16 cellular contexts compared by ENCODE assay signal in the genomic region with DNA sequence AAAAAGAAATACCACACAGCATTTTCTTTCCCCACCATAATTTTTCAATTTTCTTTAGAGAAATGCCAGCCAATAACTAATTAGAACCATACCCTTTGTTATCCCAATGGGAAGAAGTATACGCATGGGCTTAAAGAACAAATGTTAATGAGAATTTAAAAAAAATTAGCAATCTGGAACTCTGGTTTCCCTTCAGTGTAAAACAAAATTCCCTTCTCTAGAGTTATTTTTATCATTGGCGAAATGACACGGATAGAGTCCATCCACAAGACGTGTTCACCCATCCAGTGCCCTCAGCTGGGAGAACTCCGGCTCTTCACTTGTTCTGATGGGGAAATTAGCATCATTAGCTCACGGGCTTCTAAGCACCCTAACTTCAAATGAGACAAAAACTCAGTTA. TPM values are rescaled to one million over a fixed set of nuclear protein-coding genes. Genes with fewer than 3 reads are reported as not detected.
DNase-seq lines count a peak whose midpoint lies in the region; ATAC-seq and TF ChIP-seq lines count a peak whose summit lies in the region.
"Had no signal": no experiment of that assay in that cellular context is flagged by ENCODE, and none has a peak within 500 bp of the region (broad histone marks: within the 10 kb centered on the region; RNA-seq: fewer than 3 reads in every experiment).

No MANE protein-coding gene starts in this region.

- peaks cover 7% of the 10 kb centered on the region for H3K4me1 ChIP-seq in endodermal cell (ENCODE audit: control insufficient read depth, insufficient read depth, low read length)

- H3K4me3 Mint-ChIP-seq in HFFc6 (peak overlapping the region; percentile 92), endodermal cell (peak overlapping the region; percentile 90), mesothelial cell of epicardium (peak overlapping the region; percentile 38), type B pancreatic cell (peak overlapping the region; percentile 28)
- H3K4me3 Mint-ChIP-seq: activated CD4-positive, alpha-beta T cell treated with anti-CD3 and anti-CD28 coated beads, Interleukin-2, amount 10 ng/mL, durations not matched to agents 24 days and 14 days; activated naive CD8-positive, alpha-beta T cell treated with anti-CD3 and anti-CD28 coated beads, Interleukin-2, amount 50 U/mL, for 24 hours; dendritic cell treated with granulocyte-macrophage colony-stimulating factor and Interleukin-4, amounts not matched to agents 40 ng/mL and 50 ng/mL, for 4 days; T-helper 1 cell treated with Interleukin-12 subunit alpha and Interleukin-12 subunit beta and Interleukin-4 antibody, amounts not matched to agents 30 μg/mL and 1 μg/mL, for 36 hours had no signal

- H3K27ac ChIP-seq in endodermal cell (ENCODE audit: low read depth, low read length), result no peak overlapping the region

- DNase-seq in HFFc6 (no peak), endodermal cell (no peak), mesothelial cell of epicardium (ENCODE audit: low spot score in 2 of 2, unreplicated experiment in 2 of 2) (no peak), type B pancreatic cell (ENCODE audit: extremely low spot score, unreplicated experiment) (no peak), cardiac septum (ENCODE audit: low spot score) (no peak), cerebellum (ENCODE audit: low spot score) (no peak)
- DNase-seq: activated CD4-positive, alpha-beta T cell treated with anti-CD3 and anti-CD28 coated beads, Interleukin-2, amount 10 ng/mL, durations not matched to agents 24 days and 14 days; activated naive CD8-positive, alpha-beta T cell treated with anti-CD3 and anti-CD28 coated beads, Interleukin-2, amount 50 U/mL, for 24 hours; NCI-H1930; NCI-H226; NCI-H82; stimulated activated CD4-positive, alpha-beta T cell treated with anti-CD3 and anti-CD28 coated beads, Interleukin-4, amount 100 ng/mL, for 4 hours had no signal

- no peaks in the 10 kb centered on the region for H3K9me3 ChIP-seq in endodermal cell (ENCODE audit: control insufficient read depth, low read length)

- TF ChIP-seq CTCF in HFFc6 (IDR thresholded peaks at IDR 0.05), result no peak
- no peak for TF ChIP-seq CTCF in endodermal cell (conservative IDR thresholded peaks at IDR 0.05)
- no peak for TF ChIP-seq CTCF in mesothelial cell of epicardium (IDR thresholded peaks at IDR 0.05; ENCODE audit: unreplicated experiment)
- TF ChIP-seq CTCF in type B pancreatic cell (conservative IDR thresholded peaks at IDR 0.05), result no peak

- H3K4me3 ChIP-seq in endodermal cell (ENCODE audit: low read length), result peak overlapping the region; percentile 96

- intact Hi-C loops in cardiac septum (cut with DNase I), result loop anchor here (10.0 kb wide), 1 partner anchor 62 kb away; no protein-coding TSS in a partner anchor

- 84 to 100% methylated on average over 5 to 6 of the region's 6 CpGs for WGBS in endodermal cell (ENCODE audit: insufficient coverage in 1 of 2, insufficient read length in 1 of 2), 2 experiments

- H3K9ac ChIP-seq in endodermal cell (ENCODE audit: extremely low read depth, low read length, poor library complexity, severe bottlenecking), result peak overlapping the region; percentile 91

- H3K9me3 Mint-ChIP-seq in HFFc6 (no peaks in the 10 kb centered on the region), endodermal cell (no peaks in the 10 kb centered on the region), mesothelial cell of epicardium (no peaks in the 10 kb centered on the region), type B pancreatic cell (no peaks in the 10 kb centered on the region)
- H3K9me3 Mint-ChIP-seq: activated CD4-positive, alpha-beta T cell treated with anti-CD3 and anti-CD28 coated beads, Interleukin-2, amount 10 ng/mL, durations not matched to agents 24 days and 14 days; activated naive CD8-positive, alpha-beta T cell treated with anti-CD3 and anti-CD28 coated beads, Interleukin-2, amount 50 U/mL, for 24 hours; dendritic cell treated with granulocyte-macrophage colony-stimulating factor and Interleukin-4, amounts not matched to agents 40 ng/mL and 50 ng/mL, for 4 days; T-helper 1 cell treated with Interleukin-12 subunit alpha and Interleukin-12 subunit beta and Interleukin-4 antibody, amounts not matched to agents 30 μg/mL and 1 μg/mL, for 36 hours had no signal

- H3K4me1 Mint-ChIP-seq in HFFc6 (ENCODE audit: low read depth), result peaks cover 54% of the 10 kb centered on the region
- H3K4me1 Mint-ChIP-seq in endodermal cell, result peaks cover 35% of the 10 kb centered on the region
- H3K4me1 Mint-ChIP-seq in mesothelial cell of epicardium, result peaks cover 51% of the 10 kb centered on the region
- peaks cover 50% of the 10 kb centered on the region for H3K4me1 Mint-ChIP-seq in type B pancreatic cell (ENCODE audit: unreplicated experiment)

- H3K27me3 Mint-ChIP-seq in HFFc6 (ENCODE audit: insufficient read depth) (peaks cover 1% of the 10 kb centered on the region; the same call in 1 of the 2 replicates), endodermal cell (ENCODE audit: insufficient read depth) (no peaks in the 10 kb centered on the region), mesothelial cell of epicardium (ENCODE audit: low read depth) (no peaks in the 10 kb centered on the region), type B pancreatic cell (no peaks in the 10 kb centered on the region)

- peaks cover 23% of the 10 kb centered on the region for H3K36me3 Mint-ChIP-seq in HFFc6 (ENCODE audit: low read depth)
- H3K36me3 Mint-ChIP-seq in endodermal cell (ENCODE audit: low read depth), result peaks cover 34% of the 10 kb centered on the region
- peaks cover 2% of the 10 kb centered on the region for H3K36me3 Mint-ChIP-seq in mesothelial cell of epicardium
- H3K36me3 Mint-ChIP-seq in type B pancreatic cell, result peaks cover 16% of the 10 kb centered on the region

- H3K27me3 ChIP-seq in endodermal cell (ENCODE audit: control insufficient read depth, insufficient read depth, low read length, poor library complexity, severe bottlenecking), result no peaks in the 10 kb centered on the region

- peaks cover 52% of the 10 kb centered on the region for H3K36me3 ChIP-seq in endodermal cell (ENCODE audit: control insufficient read depth, insufficient read depth, low read length)

- ATAC-seq in GM19324 (IDR thresholded peaks at IDR 0.05; ENCODE audit: low FRiP score, unreplicated experiment) (no peak), SK-N-SH treated with all-trans-retinoic acid at 6 μM for 48 hours (no peak)
- ATAC-seq: activated naive CD8-positive, alpha-beta T cell treated with anti-CD3 and anti-CD28 coated beads, Interleukin-2, amount 50 U/mL, for 24 hours had no signal

- H3K27ac Mint-ChIP-seq in HFFc6, result peak overlapping the region; percentile 80
- peak overlapping the region; percentile 75 for H3K27ac Mint-ChIP-seq in endodermal cell
- H3K27ac Mint-ChIP-seq in mesothelial cell of epicardium, result no peak overlapping the region
- H3K27ac Mint-ChIP-seq in type B pancreatic cell, result peak overlapping the region; percentile 51
- H3K27ac Mint-ChIP-seq: activated CD4-positive, alpha-beta T cell treated with anti-CD3 and anti-CD28 coated beads, Interleukin-2, amount 10 ng/mL, durations not matched to agents 24 days and 14 days; activated naive CD8-positive, alpha-beta T cell treated with anti-CD3 and anti-CD28 coated beads, Interleukin-2, amount 50 U/mL, for 24 hours; dendritic cell treated with granulocyte-macrophage colony-stimulating factor and Interleukin-4, amounts not matched to agents 40 ng/mL and 50 ng/mL, for 4 days; T-helper 1 cell treated with Interleukin-12 subunit alpha and Interleukin-12 subunit beta and Interleukin-4 antibody, amounts not matched to agents 30 μg/mL and 1 μg/mL, for 36 hours had no signal

TF ChIP-seq in SK-N-SH treated with all-trans-retinoic acid at 6 μM for 48 hours, 23 proteins besides CTCF, POLR2A, EP300 and RAD21:
- TF ChIP-seq ESRRG (CRISPR knock-in tag; IDR thresholded peaks at IDR 0.05), result no peak
- TF ChIP-seq ZFP30 (CRISPR knock-in tag; IDR thresholded peaks at IDR 0.05), result no peak
- TF ChIP-seq ZNF8 (CRISPR knock-in tag; IDR thresholded peaks at IDR 0.05), result no peak
- no peak for TF ChIP-seq CSDC2 (CRISPR knock-in tag; IDR thresholded peaks at IDR 0.05)
- TF ChIP-seq, protein P1, sequence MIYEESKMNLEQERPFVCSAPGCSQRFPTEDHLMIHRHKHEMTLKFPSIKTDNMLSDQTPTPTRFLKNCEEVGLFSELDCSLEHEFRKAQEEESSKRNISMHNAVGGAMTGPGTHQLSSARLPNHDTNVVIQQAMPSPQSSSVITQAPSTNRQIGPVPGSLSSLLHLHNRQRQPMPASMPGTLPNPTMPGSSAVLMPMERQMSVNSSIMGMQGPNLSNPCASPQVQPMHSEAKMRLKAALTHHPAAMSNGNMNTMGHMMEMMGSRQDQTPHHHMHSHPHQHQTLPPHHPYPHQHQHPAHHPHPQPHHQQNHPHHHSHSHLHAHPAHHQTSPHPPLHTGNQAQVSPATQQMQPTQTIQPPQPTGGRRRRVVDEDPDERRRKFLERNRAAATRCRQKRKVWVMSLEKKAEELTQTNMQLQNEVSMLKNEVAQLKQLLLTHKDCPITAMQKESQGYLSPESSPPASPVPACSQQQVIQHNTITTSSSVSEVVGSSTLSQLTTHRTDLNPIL (CRISPR knock-in tag; IDR thresholded peaks at IDR 0.05; ENCODE audit: low read depth), result no peak

RNA-seq across cellular contexts. Expression of a gene that starts 3.3 kb away (rescaled TPM):
- total RNA-seq in HFFc6 (2021; fragmentation: NEBNext Ultra II Directional; extraction: Animal tissue kit (Norgen Biotek cat#: 25700)), result 10 to 100 TPM; 81.7 to 93.8 (median 92.2) TPM
- 100 to 1,000 TPM; 124 to 201 TPM for total RNA-seq in endodermal cell
- 132 TPM for polyA plus RNA-seq in endodermal cell (2013, experiment 1 of 2)
- 112 TPM for polyA plus RNA-seq in endodermal cell (2013, experiment 2 of 2)
- total RNA-seq in mesothelial cell of epicardium, result 99.1 to 107 TPM (median 106 TPM) in 3 replicates
- total RNA-seq in type B pancreatic cell (ENCODE audit: low replicate concordance), result 65.1 and 68.0 TPM in 2 replicates
- 14.3 TPM for total RNA-seq in cardiac septum
- 36.2 TPM for total RNA-seq in cerebellum

RNA-seq across cellular contexts. Expression of a gene that starts 20.6 kb away (rescaled TPM):
- 10 to 100 TPM; 16.8 to 21.5 (median 18.2) TPM for total RNA-seq in HFFc6 (2021; fragmentation: NEBNext Ultra II Directional; extraction: Animal tissue kit (Norgen Biotek cat#: 25700))
- total RNA-seq in endodermal cell, result 10 to 100 TPM; 13.6 to 14.6 TPM
- polyA plus RNA-seq in endodermal cell (2013, experiment 1 of 2), result 13.7 TPM
- polyA plus RNA-seq in endodermal cell (2013, experiment 2 of 2), result 11.9 TPM
- 14.9 to 16.3 TPM (median 15.5 TPM) in 3 replicates for total RNA-seq in mesothelial cell of epicardium
- 16.2 and 20.1 TPM in 2 replicates for total RNA-seq in type B pancreatic cell (ENCODE audit: low replicate concordance)
- 17.8 TPM for total RNA-seq in cardiac septum
- total RNA-seq in cerebellum, result 10.3 TPM

Comparison
In these comparisons a context has a peak if more than half of its experiments do, and no peak if none do; other contexts are left out.
1. H3K4me3 Mint-ChIP-seq: peak in every context shown above with its lines; median percentile 92 in HFFc6; 90 in endodermal cell; 38 in mesothelial cell of epicardium; 28 in type B pancreatic cell.